ENCODE assay signal across 8 cellular contexts in the genomic region with DNA sequence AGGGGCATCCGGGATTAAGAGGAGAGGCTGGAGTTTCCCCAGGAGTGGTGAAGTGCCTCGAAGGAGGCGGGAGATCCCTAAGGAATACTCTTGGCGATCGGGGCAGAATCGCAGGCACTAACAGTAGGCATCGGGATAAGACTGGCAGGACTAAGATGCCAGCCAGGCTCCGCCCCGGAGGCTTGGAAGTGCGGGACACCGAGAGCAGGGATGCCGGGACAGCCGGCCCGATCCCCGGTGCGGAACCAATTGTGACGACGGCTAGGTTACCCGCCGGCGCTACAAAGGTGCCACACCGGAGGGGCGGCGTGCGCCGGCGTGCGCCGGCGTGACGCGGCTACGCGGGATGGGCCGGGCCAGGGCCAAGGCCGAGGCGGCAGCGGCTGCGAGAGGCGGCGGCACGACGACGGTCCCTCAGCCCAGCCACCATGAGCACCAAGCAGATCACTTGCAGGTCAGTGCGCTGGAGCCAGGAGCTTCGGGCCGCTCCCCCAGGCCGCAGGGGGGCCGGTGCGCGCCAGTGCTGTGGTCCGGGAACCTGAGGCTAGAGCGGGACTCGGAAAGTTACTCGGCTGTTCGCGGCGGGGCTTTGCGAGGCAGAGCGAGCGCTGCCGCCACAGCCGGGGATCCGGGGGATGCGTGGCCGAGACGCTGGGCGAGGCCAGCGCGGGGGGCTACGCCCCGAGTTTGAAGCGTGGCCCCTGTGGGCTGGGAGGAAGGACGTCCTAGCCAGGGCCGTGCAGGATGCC. TPM values are rescaled to one million over a fixed set of nuclear protein-coding genes. Genes with fewer than 3 reads are reported as not detected.
DNase-seq lines count a peak whose midpoint lies in the region; ATAC-seq and TF ChIP-seq lines count a peak whose summit lies in the region.

A gene with protein sequence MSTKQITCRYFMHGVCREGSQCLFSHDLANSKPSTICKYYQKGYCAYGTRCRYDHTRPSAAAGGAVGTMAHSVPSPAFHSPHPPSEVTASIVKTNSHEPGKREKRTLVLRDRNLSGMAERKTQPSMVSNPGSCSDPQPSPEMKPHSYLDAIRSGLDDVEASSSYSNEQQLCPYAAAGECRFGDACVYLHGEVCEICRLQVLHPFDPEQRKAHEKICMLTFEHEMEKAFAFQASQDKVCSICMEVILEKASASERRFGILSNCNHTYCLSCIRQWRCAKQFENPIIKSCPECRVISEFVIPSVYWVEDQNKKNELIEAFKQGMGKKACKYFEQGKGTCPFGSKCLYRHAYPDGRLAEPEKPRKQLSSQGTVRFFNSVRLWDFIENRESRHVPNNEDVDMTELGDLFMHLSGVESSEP (plus strand): TSS at position 365 of the 749 bp plus-strand sequence. CDS start 64 bp downstream, at position 429.

- peak within 1 kb of the TSS; percentile 72 for H3K27ac ChIP-seq in Karpas-422 (ENCODE audit: low read length)
- H3K27ac ChIP-seq in neural progenitor cell: peak within 1 kb of the TSS; percentile 79

- H3K36me3 ChIP-seq in Karpas-422 (ENCODE audit: insufficient read depth, low read length) (no peaks in the 10 kb centered on the region), neural progenitor cell (no peaks in the 10 kb centered on the region)

- no peaks in the 10 kb centered on the region for H3K9me2 ChIP-seq in Karpas-422 (replicated peaks; ENCODE audit: insufficient read depth, low read length)

- H3K27me3 ChIP-seq in Karpas-422 (ENCODE audit: low read length) (no peaks in the 10 kb centered on the region), neural progenitor cell (peaks cover 11% of the 10 kb centered on the region)

- H3K4me3 ChIP-seq in Karpas-422 (ENCODE audit: low read length): peak within 1 kb of the TSS; percentile 80
- peak within 1 kb of the TSS; percentile 80 to 93 for H3K4me3 ChIP-seq in foreskin fibroblast (ENCODE audit: low read depth in 1 of 2, low read length in 2 of 2)
- peak within 1 kb of the TSS; percentile 70 for H3K4me3 ChIP-seq in neural progenitor cell

- peak within 1 kb of the TSS; percentile 86 for H3K4me3 Mint-ChIP-seq in neural progenitor cell

- peaks cover 28% of the 10 kb centered on the region for H3K4me1 Mint-ChIP-seq in neural progenitor cell

- H3K9me3 ChIP-seq in Karpas-422 (ENCODE audit: low read length) (no peaks in the 10 kb centered on the region), neural progenitor cell (ENCODE audit: low read depth) (no peaks in the 10 kb centered on the region)

- H3F3A ChIP-seq in neural progenitor cell (ENCODE audit: low read depth): peaks cover 3% of the 10 kb centered on the region

- no peaks in the 10 kb centered on the region for H3K9me3 Mint-ChIP-seq in neural progenitor cell

- no peak for TF ChIP-seq CTCF in foreskin fibroblast (IDR thresholded peaks at IDR 0.05; ENCODE audit: low read depth, low read length)
- no peak for TF ChIP-seq CTCF in neural progenitor cell (IDR thresholded peaks at IDR 0.05)

- no peaks in the 10 kb centered on the region for H3K36me3 Mint-ChIP-seq in neural progenitor cell

- H2AFZ ChIP-seq in Karpas-422 (ENCODE audit: low read length) (peak within 1 kb of the TSS; percentile 83), neural progenitor cell (replicated peaks) (peak within 1 kb of the TSS; percentile 94)

- H3K4me1 ChIP-seq in Karpas-422 (ENCODE audit: low read length) (peaks cover 55% of the 10 kb centered on the region), neural progenitor cell (peaks cover 13% of the 10 kb centered on the region)

- H3K4me2 ChIP-seq in Karpas-422 (ENCODE audit: low read depth, low read length, poor library complexity, severe bottlenecking): peak within 1 kb of the TSS; percentile 87
- peak within 1 kb of the TSS; percentile 93 for H3K4me2 ChIP-seq in neural progenitor cell

- peak within 1 kb of the TSS; percentile 97 for H3K9ac ChIP-seq in Karpas-422 (ENCODE audit: low read length)
- H3K9ac ChIP-seq in neural progenitor cell: peak within 1 kb of the TSS; percentile 84

- H4K20me1 ChIP-seq in Karpas-422 (ENCODE audit: insufficient read depth, low read depth, low read length) (peaks cover 28% of the 10 kb centered on the region), neural progenitor cell (ENCODE audit: low read depth) (peaks cover 46% of the 10 kb centered on the region)

- peaks cover 50% of the 10 kb centered on the region for H3K79me2 ChIP-seq in Karpas-422 (ENCODE audit: low read length)
- peaks cover 50% of the 10 kb centered on the region for H3K79me2 ChIP-seq in neural progenitor cell (ENCODE audit: low read depth)

- DNase-seq in EL (peak; percentile 87), Karpas-422 (peak; percentile 95), SIG-M5 treated with dmso at 0.1 percent for 504 hours (lab: John Stamatoyannopoulos, UW; ENCODE audit: unreplicated experiment) (peak; percentile 83), activated gamma-delta T cell treated with Interleukin-2 at 50 U/mL for 16 hours (peak; percentile 81), foreskin fibroblast (peak; percentile 89 to 96), neural progenitor cell (ENCODE audit: low spot score) (peak; percentile 90), stromal cell of bone marrow (ENCODE audit: low read depth) (peak; percentile 72)

- H3K27me3 Mint-ChIP-seq in neural progenitor cell (ENCODE audit: insufficient read depth, low read depth): no peaks in the 10 kb centered on the region

- peak; percentile 82 for ATAC-seq in GM21825 (IDR thresholded peaks at IDR 0.05; ENCODE audit: unreplicated experiment)

- peak within 1 kb of the TSS; percentile 87 for H3K27ac Mint-ChIP-seq in neural progenitor cell

RNA-seq across cellular contexts. Expression of the gene that starts here (rescaled TPM):
- total RNA-seq in Karpas-422 (2014; rRNA removed; shearing (Covaris generic); ENCODE audit: low replicate concordance): 41.9 and 44.5 TPM in 2 replicates
- 26.2 and 26.5 TPM in 2 replicates for total RNA-seq in neural progenitor cell (ENCODE audit: low replicate concordance)

Comparison
In these comparisons a context has a peak if more than half of its experiments do, and no peak if none do; other contexts are left out.
1. Peak in every context shown above with its lines: DNase-seq, ATAC-seq, H3K4me3 ChIP-seq and H3K27ac ChIP-seq.